Comparison of ENCODE assay signal across 17 cellular contexts in genomic region chr1:166197597-166197996, GRCh38. TPM values are rescaled to one million over a fixed set of nuclear protein-coding genes. Genes with fewer than 3 reads are reported as not detected.
DNase-seq lines count a peak whose midpoint lies in the region; ATAC-seq and TF ChIP-seq lines count a peak whose summit lies in the region.
"Had no signal": no experiment of that assay in that cellular context is flagged by ENCODE, and none has a peak within 500 bp of the region (broad histone marks: within the 10 kb centered on the region; RNA-seq: fewer than 3 reads in every experiment).

No MANE protein-coding gene starts in this region.

- H3K27me3 ChIP-seq in esophagus muscularis mucosa (no peaks in the 10 kb centered on the region), mesendoderm (ENCODE audit: insufficient read depth, low read length, poor library complexity) (no peaks in the 10 kb centered on the region)

- no peaks in the 10 kb centered on the region for H3K79me2 ChIP-seq in mesendoderm (ENCODE audit: control insufficient read depth, insufficient read depth, low read length)

- TF ChIP-seq POLR2A in esophagus muscularis mucosa (IDR thresholded peaks at IDR 0.05; ENCODE audit: low read depth) = no peak

- H3K4ac ChIP-seq in mesendoderm (ENCODE audit: low read depth, low read length) = no peak overlapping the region

- H3K56ac ChIP-seq in mesendoderm (ENCODE audit: low read length) = no peak overlapping the region

- H4K8ac ChIP-seq in mesendoderm (ENCODE audit: low read depth, low read length) = no peak overlapping the region

- H2AK5ac ChIP-seq in mesendoderm (ENCODE audit: low read length) = no peak overlapping the region

- WGBS in esophagus muscularis mucosa = 43% methylated on average over 1 of the region's 1 CpG
- no CpG with 5 or more reads among the region's 1 CpG for WGBS in mesendoderm (ENCODE audit: extremely low coverage, insufficient coverage, low lambda C conversion rate)

- no peaks in the 10 kb centered on the region for H3K79me1 ChIP-seq in mesendoderm (ENCODE audit: low read length)

- no peak overlapping the region for H2BK120ac ChIP-seq in mesendoderm (ENCODE audit: low read depth, low read length)

- H3K36me3 ChIP-seq in esophagus muscularis mucosa (no peaks in the 10 kb centered on the region), mesendoderm (ENCODE audit: control insufficient read depth, insufficient read depth, low read length) (no peaks in the 10 kb centered on the region)

- no peak overlapping the region for H4K5ac ChIP-seq in mesendoderm (ENCODE audit: low read length)

- H3K4me3 ChIP-seq in esophagus muscularis mucosa = no peak overlapping the region
- no peak overlapping the region for H3K4me3 ChIP-seq in mesendoderm (ENCODE audit: low read length)
- H3K4me3 ChIP-seq: SK-N-MC had no signal

- no peaks in the 10 kb centered on the region for H3K9me3 ChIP-seq in esophagus muscularis mucosa

- intact Hi-C loops in esophagus muscularis mucosa (cut with DNase I) = no loop called here

- TF ChIP-seq EP300 in esophagus muscularis mucosa (IDR thresholded peaks at IDR 0.05) = no peak

- ATAC-seq in HG03354 (IDR thresholded peaks at IDR 0.05; ENCODE audit: poor library complexity, severe bottlenecking, unreplicated experiment) = no peak
- ATAC-seq: CD8-positive, alpha-beta T cell had no signal

- H3K27ac ChIP-seq in esophagus muscularis mucosa (replicated peaks in 1 of 4) (no peak overlapping the region), mesendoderm (ENCODE audit: low read depth, low read length) (no peak overlapping the region)
- H3K27ac ChIP-seq: SK-N-MC had no signal

- no peak overlapping the region for H2BK5ac ChIP-seq in mesendoderm (ENCODE audit: low read length)

- DNase-seq in Daoy (ENCODE audit: low read depth) = peak; percentile 55
- peak; percentile 48 for DNase-seq in RKO (ENCODE audit: low spot score)
- peak; percentile 34 for DNase-seq in esophagus muscularis mucosa (ENCODE audit: extremely low spot score)
- DNase-seq in mesendoderm = peak; percentile 78
- no peak for DNase-seq in SKM-1 treated with dmso at 0.1 percent for 144 hours (lab: John Stamatoyannopoulos, UW; ENCODE audit: unreplicated experiment)
- no peak for DNase-seq in GF-D8 (lab: John Stamatoyannopoulos, UW)
- DNase-seq in NCI-H1694 (lab: John Stamatoyannopoulos, UW) = no peak
- DNase-seq: CD8-positive, alpha-beta T cell; EL; H7; Karpas-422; MV-4-11; NCI-H1436; NCI-H2227 treated with DMSO at 0.1 percent for 48 hours; OCI-M1 had no signal

- no peak overlapping the region for H3K4me2 ChIP-seq in mesendoderm (ENCODE audit: low read length)

- peak overlapping the region; percentile 10 for H3K18ac ChIP-seq in mesendoderm (ENCODE audit: low read length)

- H3K4me1 ChIP-seq in esophagus muscularis mucosa (no peaks in the 10 kb centered on the region), mesendoderm (ENCODE audit: control insufficient read depth, low read depth, low read length) (no peaks in the 10 kb centered on the region)

- no peak overlapping the region for H3K23ac ChIP-seq in mesendoderm (ENCODE audit: low read length)

- no peak overlapping the region for H3K9ac ChIP-seq in mesendoderm (ENCODE audit: low read length)

- no peak for TF ChIP-seq CTCF in esophagus muscularis mucosa (IDR thresholded peaks at IDR 0.05)

- no peak overlapping the region for H2BK15ac ChIP-seq in mesendoderm (replicated peaks; ENCODE audit: low read depth)

RNA-seq across cellular contexts. Expression of gene FAM78B, which starts 30.8 kb away (rescaled TPM):
- 0.80 and 4.0 TPM in 2 replicates for total RNA-seq in Daoy (2014; rRNA removed; shearing (Covaris generic))
- total RNA-seq in esophagus muscularis mucosa = 1 to 10 TPM in 3 of 4 donors, under 1 TPM in 1; 0.50 to 2.0 (median 1.3) TPM
- polyA plus RNA-seq in mesendoderm (2013, experiment 1 of 2) = 1.1 TPM
- 1.1 TPM for polyA plus RNA-seq in mesendoderm (2013, experiment 2 of 2)
- total RNA-seq: CD8-positive, alpha-beta T cell had no signal

Comparison
In these comparisons a context has a peak if more than half of its experiments do, and no peak if none do; other contexts are left out.
1. DNase-seq: peak in Daoy (single experiment), RKO (single experiment), esophagus muscularis mucosa (single experiment) and mesendoderm (single experiment); none in SKM-1 treated with dmso at 0.1 percent for 144 hours (single experiment), GF-D8 (single experiment) and NCI-H1694 (single experiment).